ENCODE assay signal across 1 cellular context in genomic region chr13:91347212-91347995, GRCh38.
TF ChIP-seq lines count a peak whose summit lies in the region.

TSS of gene MIR17HG (plus strand) at chr13:91347687.

TF ChIP-seq in WTC11, 78 proteins besides CTCF, POLR2A, EP300 and RAD21 (continued from another document):
- no peak for TF ChIP-seq E2F1 (CRISPR knock-in tag; IDR thresholded peaks at IDR 0.05)
- TF ChIP-seq ZBTB21 (CRISPR knock-in tag; IDR thresholded peaks at IDR 0.05; ENCODE audit: borderline replicate concordance) = no peak
- no peak; the same call in 1 of the 2 replicates for TF ChIP-seq CREM (CRISPR knock-in tag; IDR thresholded peaks at IDR 0.05)
- TF ChIP-seq, protein P1, sequence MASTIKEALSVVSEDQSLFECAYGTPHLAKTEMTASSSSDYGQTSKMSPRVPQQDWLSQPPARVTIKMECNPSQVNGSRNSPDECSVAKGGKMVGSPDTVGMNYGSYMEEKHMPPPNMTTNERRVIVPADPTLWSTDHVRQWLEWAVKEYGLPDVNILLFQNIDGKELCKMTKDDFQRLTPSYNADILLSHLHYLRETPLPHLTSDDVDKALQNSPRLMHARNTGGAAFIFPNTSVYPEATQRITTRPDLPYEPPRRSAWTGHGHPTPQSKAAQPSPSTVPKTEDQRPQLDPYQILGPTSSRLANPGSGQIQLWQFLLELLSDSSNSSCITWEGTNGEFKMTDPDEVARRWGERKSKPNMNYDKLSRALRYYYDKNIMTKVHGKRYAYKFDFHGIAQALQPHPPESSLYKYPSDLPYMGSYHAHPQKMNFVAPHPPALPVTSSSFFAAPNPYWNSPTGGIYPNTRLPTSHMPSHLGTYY (CRISPR knock-in tag; IDR thresholded peaks at IDR 0.05) = 0 out of 2 replicates have a peak, but pooled peaks have one; percentile 71
- no peak for TF ChIP-seq E2F4 (CRISPR knock-in tag; IDR thresholded peaks at IDR 0.05; ENCODE audit: borderline replicate concordance, low read depth)
- TF ChIP-seq EMX1 (CRISPR knock-in tag; IDR thresholded peaks at IDR 0.05) = peak; percentile 62; the same call in 1 of the 2 replicates
- TF ChIP-seq NR3C1 (CRISPR knock-in tag; conservative IDR thresholded peaks at IDR 0.05; ENCODE audit: low read depth) = no peak
- TF ChIP-seq FOXK1 (CRISPR knock-in tag; IDR thresholded peaks at IDR 0.05) = peak; percentile 86; the same call in 1 of the 2 replicates
- TF ChIP-seq USF1 (CRISPR knock-in tag; IDR thresholded peaks at IDR 0.05) = peak; percentile 28; the same call in 1 of the 2 replicates
- TF ChIP-seq NFATC4 (CRISPR knock-in tag; IDR thresholded peaks at IDR 0.05) = no peak
- peak; percentile 30; the same call in 1 of the 2 replicates for TF ChIP-seq ZNF423 (CRISPR knock-in tag; IDR thresholded peaks at IDR 0.05)
- peak; percentile 81 for TF ChIP-seq FOXP4 (CRISPR knock-in tag; IDR thresholded peaks at IDR 0.05)
- TF ChIP-seq ZSCAN18 (CRISPR knock-in tag; IDR thresholded peaks at IDR 0.05) = no peak
- TF ChIP-seq, protein P2, sequence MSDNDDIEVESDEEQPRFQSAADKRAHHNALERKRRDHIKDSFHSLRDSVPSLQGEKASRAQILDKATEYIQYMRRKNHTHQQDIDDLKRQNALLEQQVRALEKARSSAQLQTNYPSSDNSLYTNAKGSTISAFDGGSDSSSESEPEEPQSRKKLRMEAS (CRISPR knock-in tag; IDR thresholded peaks at IDR 0.05) = peak; percentile 70; the same call in 1 of the 2 replicates
- TF ChIP-seq ZNF138 (CRISPR knock-in tag; conservative IDR thresholded peaks at IDR 0.05) = no peak
- no peak for TF ChIP-seq ZNF671 (CRISPR knock-in tag; IDR thresholded peaks at IDR 0.05)
- TF ChIP-seq MYBL2 (CRISPR knock-in tag; IDR thresholded peaks at IDR 0.05) = no peak; the same call in 1 of the 2 replicates
- peak; percentile 75; the same call in 1 of the 2 replicates for TF ChIP-seq TEAD1 (CRISPR knock-in tag; IDR thresholded peaks at IDR 0.05)
- TF ChIP-seq SP1 (CRISPR knock-in tag; conservative IDR thresholded peaks at IDR 0.05) = peak; percentile 59
- TF ChIP-seq ZNF232 (CRISPR knock-in tag; IDR thresholded peaks at IDR 0.05) = 0 out of 2 replicates have a peak, but pooled peaks have one; percentile 13
- no peak for TF ChIP-seq IRF2 (CRISPR knock-in tag; IDR thresholded peaks at IDR 0.05; ENCODE audit: borderline replicate concordance, low read depth)
- no peak for TF ChIP-seq AR (CRISPR knock-in tag; IDR thresholded peaks at IDR 0.05)
- TF ChIP-seq, protein P3, sequence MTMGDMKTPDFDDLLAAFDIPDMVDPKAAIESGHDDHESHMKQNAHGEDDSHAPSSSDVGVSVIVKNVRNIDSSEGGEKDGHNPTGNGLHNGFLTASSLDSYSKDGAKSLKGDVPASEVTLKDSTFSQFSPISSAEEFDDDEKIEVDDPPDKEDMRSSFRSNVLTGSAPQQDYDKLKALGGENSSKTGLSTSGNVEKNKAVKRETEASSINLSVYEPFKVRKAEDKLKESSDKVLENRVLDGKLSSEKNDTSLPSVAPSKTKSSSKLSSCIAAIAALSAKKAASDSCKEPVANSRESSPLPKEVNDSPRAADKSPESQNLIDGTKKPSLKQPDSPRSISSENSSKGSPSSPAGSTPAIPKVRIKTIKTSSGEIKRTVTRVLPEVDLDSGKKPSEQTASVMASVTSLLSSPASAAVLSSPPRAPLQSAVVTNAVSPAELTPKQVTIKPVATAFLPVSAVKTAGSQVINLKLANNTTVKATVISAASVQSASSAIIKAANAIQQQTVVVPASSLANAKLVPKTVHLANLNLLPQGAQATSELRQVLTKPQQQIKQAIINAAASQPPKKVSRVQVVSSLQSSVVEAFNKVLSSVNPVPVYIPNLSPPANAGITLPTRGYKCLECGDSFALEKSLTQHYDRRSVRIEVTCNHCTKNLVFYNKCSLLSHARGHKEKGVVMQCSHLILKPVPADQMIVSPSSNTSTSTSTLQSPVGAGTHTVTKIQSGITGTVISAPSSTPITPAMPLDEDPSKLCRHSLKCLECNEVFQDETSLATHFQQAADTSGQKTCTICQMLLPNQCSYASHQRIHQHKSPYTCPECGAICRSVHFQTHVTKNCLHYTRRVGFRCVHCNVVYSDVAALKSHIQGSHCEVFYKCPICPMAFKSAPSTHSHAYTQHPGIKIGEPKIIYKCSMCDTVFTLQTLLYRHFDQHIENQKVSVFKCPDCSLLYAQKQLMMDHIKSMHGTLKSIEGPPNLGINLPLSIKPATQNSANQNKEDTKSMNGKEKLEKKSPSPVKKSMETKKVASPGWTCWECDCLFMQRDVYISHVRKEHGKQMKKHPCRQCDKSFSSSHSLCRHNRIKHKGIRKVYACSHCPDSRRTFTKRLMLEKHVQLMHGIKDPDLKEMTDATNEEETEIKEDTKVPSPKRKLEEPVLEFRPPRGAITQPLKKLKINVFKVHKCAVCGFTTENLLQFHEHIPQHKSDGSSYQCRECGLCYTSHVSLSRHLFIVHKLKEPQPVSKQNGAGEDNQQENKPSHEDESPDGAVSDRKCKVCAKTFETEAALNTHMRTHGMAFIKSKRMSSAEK (CRISPR knock-in tag; IDR thresholded peaks at IDR 0.05; ENCODE audit: borderline replicate concordance) = no peak
- TF ChIP-seq ZNF512 (CRISPR knock-in tag; IDR thresholded peaks at IDR 0.05; ENCODE audit: borderline replicate concordance) = no peak
- 0 out of 2 replicates have a peak, but pooled peaks have one; percentile 31 for TF ChIP-seq TEAD4 (CRISPR knock-in tag; IDR thresholded peaks at IDR 0.05)
- TF ChIP-seq ESRRA (CRISPR knock-in tag; IDR thresholded peaks at IDR 0.05; ENCODE audit: borderline replicate concordance) = peak; percentile 49; the same call in 1 of the 2 replicates
- TF ChIP-seq TP53 (CRISPR knock-in tag; IDR thresholded peaks at IDR 0.05) = no peak
- peak; percentile 33; the same call in 1 of the 2 replicates for TF ChIP-seq HMGXB4 (CRISPR knock-in tag; IDR thresholded peaks at IDR 0.05)
- peak; percentile 38; the same call in 1 of the 2 replicates for TF ChIP-seq KAT7 (CRISPR knock-in tag; IDR thresholded peaks at IDR 0.05; ENCODE audit: borderline replicate concordance)
- no peak for TF ChIP-seq RELA (CRISPR knock-in tag; IDR thresholded peaks at IDR 0.05; ENCODE audit: borderline replicate concordance)
TF ChIP-seq in WTC11: peak in this region for 23.
